Comparison of ENCODE assay signal across 19 cellular contexts in genomic region chr13:94950303-94950702, GRCh38.
DNase-seq lines count a peak whose midpoint lies in the region; ATAC-seq, FAIRE-seq and TF ChIP-seq lines count a peak whose summit lies in the region.
"Had no signal": no experiment of that assay in that cellular context is flagged by ENCODE, and none has a peak within 500 bp of the region (broad histone marks: within the 10 kb centered on the region; RNA-seq: fewer than 3 reads in every experiment).

No MANE protein-coding gene starts in this region.

- intact Hi-C loops in PC-3 (cut with micrococcal nuclease) (loop anchor here (2.0 to 10.0 kb wide), 2 partner anchors 166 to 234 kb away; no protein-coding TSS in a partner anchor), body of pancreas (cut with DNase I) (no loop called here)

- no peak overlapping the region for H3K4me3 Mint-ChIP-seq in endodermal cell
- no peak overlapping the region for H3K4me3 Mint-ChIP-seq in activated CD4-positive, alpha-beta T cell treated with anti-CD3 and anti-CD28 coated beads, Interleukin-2, amount 10 ng/mL, durations not matched to agents 7 days and 5 days
- H3K4me3 Mint-ChIP-seq: activated T-cell treated with anti-CD3 and anti-CD28 coated beads, Interleukin-2, amount 50 U/mL, for 72 hours; CD4-positive, alpha-beta T cell; nephron had no signal

- H3K4me1 Mint-ChIP-seq in endodermal cell: peaks cover 34% of the 10 kb centered on the region
- no peaks in the 10 kb centered on the region for H3K4me1 Mint-ChIP-seq in activated CD4-positive, alpha-beta T cell treated with anti-CD3 and anti-CD28 coated beads, Interleukin-2, amount 10 ng/mL, durations not matched to agents 7 days and 5 days
- H3K4me1 Mint-ChIP-seq: nephron had no signal

- peak; percentile 55; the same call in 1 of the 2 replicates for ATAC-seq in PC-3
- ATAC-seq in body of pancreas: no peak
- no peak for ATAC-seq in HG03432 (IDR thresholded peaks at IDR 0.05; ENCODE audit: unreplicated experiment)
- ATAC-seq: activated T-cell treated with anti-CD3 and anti-CD28 coated beads, Interleukin-2, amount 50 U/mL, for 72 hours; left lobe of liver; sciatic nerve had no signal

- WGBS in endodermal cell (ENCODE audit: insufficient coverage in 1 of 2, insufficient read length in 1 of 2), 2 experiments: 57 to 63% methylated on average over 5 to 8 of the region's 8 CpGs
- WGBS in body of pancreas, 2 donors: 36 to 39% methylated on average over 8 of the region's 8 CpGs

- no peaks in the 10 kb centered on the region for H3K79me2 ChIP-seq in PC-3 (ENCODE audit: low read length)

- H3K9ac ChIP-seq in PC-3 (ENCODE audit: low read length) (no peak overlapping the region), endodermal cell (ENCODE audit: extremely low read depth, low read length, poor library complexity, severe bottlenecking) (no peak overlapping the region)

- no peaks in the 10 kb centered on the region for H3K9me3 Mint-ChIP-seq in endodermal cell
- H3K9me3 Mint-ChIP-seq in activated CD4-positive, alpha-beta T cell treated with anti-CD3 and anti-CD28 coated beads, Interleukin-2, amount 10 ng/mL, durations not matched to agents 7 days and 5 days: no peaks in the 10 kb centered on the region
- H3K9me3 Mint-ChIP-seq: activated T-cell treated with anti-CD3 and anti-CD28 coated beads, Interleukin-2, amount 50 U/mL, for 72 hours; CD4-positive, alpha-beta T cell; nephron had no signal

- H4K20me1 ChIP-seq in PC-3 (ENCODE audit: low read length): no peaks in the 10 kb centered on the region

- DNase-seq in D721Med (ENCODE audit: insufficient read length, low spot score): no peak
- no peak for DNase-seq in PC-3
- DNase-seq in endodermal cell: peak; percentile 72
- peak; percentile 71 for DNase-seq in medulla oblongata (ENCODE audit: extremely low spot score)
- no peak for DNase-seq in body of pancreas
- no peak for DNase-seq in dedifferentiated amniotic fluid mesenchymal stem cell (ENCODE audit: extremely low spot score)
- DNase-seq in activated CD4-positive, alpha-beta T cell treated with anti-CD3 and anti-CD28 coated beads, Interleukin-2, amount 10 ng/mL, durations not matched to agents 7 days and 5 days: no peak
- DNase-seq: activated CD4-positive, alpha-beta T cell treated with anti-CD3 and anti-CD28 coated beads for 4 hours; activated T-cell treated with anti-CD3 and anti-CD28 coated beads, Interleukin-2, amount 50 U/mL, for 72 hours; CD4-positive, alpha-beta T cell; effector CD4-positive, alpha-beta T cell; GDM1; NCI-H2171; stomach; T-helper 1 cell had no signal

- BruUV-seq in PC-3 (replicated peaks; lab: Mats Ljungman, UMichigan): no TSS peak

- H3K9me3 ChIP-seq in PC-3 (ENCODE audit: low read length) (no peaks in the 10 kb centered on the region), endodermal cell (ENCODE audit: control insufficient read depth, low read length) (no peaks in the 10 kb centered on the region), body of pancreas (no peaks in the 10 kb centered on the region)
- H3K9me3 ChIP-seq: stomach had no signal

- H2AFZ ChIP-seq in PC-3 (ENCODE audit: low read length): no peak overlapping the region

- no peaks in the 10 kb centered on the region for H3K36me3 ChIP-seq in PC-3 (ENCODE audit: low read depth, low read length)
- no peaks in the 10 kb centered on the region for H3K36me3 ChIP-seq in endodermal cell (ENCODE audit: control insufficient read depth, insufficient read depth, low read length)
- H3K36me3 ChIP-seq in body of pancreas (replicated peaks in 1 of 2; ENCODE audit: insufficient read depth in 1 of 2, low read depth in 2 of 2): no peaks in the 10 kb centered on the region
- H3K36me3 ChIP-seq: stomach had no signal

- POLR2A ChIA-PET in PC-3 (lab: Charles Lee; ENCODE audit: unreplicated experiment): no interaction called here
- POLR2A ChIA-PET in activated CD4-positive, alpha-beta T cell treated with anti-CD3 and anti-CD28 coated beads, Interleukin-2, amount 10 ng/mL, durations not matched to agents 7 days and 5 days (lab: Charles Lee): no interaction called here

- H3K9me2 ChIP-seq in PC-3 (replicated peaks; ENCODE audit: low read length): no peaks in the 10 kb centered on the region

- no peaks in the 10 kb centered on the region for H3K36me3 Mint-ChIP-seq in endodermal cell (ENCODE audit: low read depth)
- no peaks in the 10 kb centered on the region for H3K36me3 Mint-ChIP-seq in activated CD4-positive, alpha-beta T cell treated with anti-CD3 and anti-CD28 coated beads, Interleukin-2, amount 10 ng/mL, durations not matched to agents 7 days and 5 days (ENCODE audit: low read depth)

- H3K27ac Mint-ChIP-seq in endodermal cell: no peak overlapping the region
- H3K27ac Mint-ChIP-seq in activated CD4-positive, alpha-beta T cell treated with anti-CD3 and anti-CD28 coated beads, Interleukin-2, amount 10 ng/mL, durations not matched to agents 7 days and 5 days: no peak overlapping the region
- H3K27ac Mint-ChIP-seq: activated T-cell treated with anti-CD3 and anti-CD28 coated beads, Interleukin-2, amount 50 U/mL, for 72 hours; CD4-positive, alpha-beta T cell; nephron had no signal

- CTCF ChIA-PET in PC-3 (lab: Charles Lee): interaction anchor here (0.5 kb wide), 1 partner anchor 291 kb away, joined by 5 read pairs; no protein-coding TSS in a partner anchor
- CTCF ChIA-PET in activated CD4-positive, alpha-beta T cell treated with anti-CD3 and anti-CD28 coated beads, Interleukin-2, amount 10 ng/mL, durations not matched to agents 7 days and 5 days (lab: Charles Lee): no interaction called here

- H3K27me3 ChIP-seq in PC-3 (ENCODE audit: low read length): no peaks in the 10 kb centered on the region
- H3K27me3 ChIP-seq in endodermal cell (ENCODE audit: control insufficient read depth, insufficient read depth, low read length, poor library complexity, severe bottlenecking): no peaks in the 10 kb centered on the region
- H3K27me3 ChIP-seq in body of pancreas: no peaks in the 10 kb centered on the region

- H3K4me1 ChIP-seq in PC-3 (ENCODE audit: insufficient read depth, low read length) (no peaks in the 10 kb centered on the region), endodermal cell (ENCODE audit: control insufficient read depth, insufficient read depth, low read length) (peaks cover 9% of the 10 kb centered on the region), body of pancreas (no peaks in the 10 kb centered on the region)
- H3K4me1 ChIP-seq: stomach had no signal

- TF ChIP-seq POLR2A in body of pancreas (IDR thresholded peaks at IDR 0.05): no peak

- H3K27ac ChIP-seq in PC-3 (ENCODE audit: low read length): no peak overlapping the region
- no peak overlapping the region for H3K27ac ChIP-seq in endodermal cell (ENCODE audit: low read depth, low read length)
- H3K27ac ChIP-seq in body of pancreas: no peak overlapping the region
- H3K27ac ChIP-seq: stomach had no signal

- peak; percentile 33 for TF ChIP-seq CTCF in D721Med (IDR thresholded peaks at IDR 0.05; ENCODE audit: insufficient read depth, missing control alignments)
- TF ChIP-seq CTCF in PC-3 (conservative IDR thresholded peaks at IDR 0.05; ENCODE audit: low read depth, low read length): peak; percentile 33; the same call in 1 of the 2 replicates
- peak; percentile 77 for TF ChIP-seq CTCF in endodermal cell (conservative IDR thresholded peaks at IDR 0.05)
- peak in 1 of 7 experiments; percentile 13 for TF ChIP-seq CTCF in body of pancreas (IDR thresholded peaks at IDR 0.05)

- FAIRE-seq in D721Med (lab: Jason Lieb, UNC): peak; percentile 25

- no peak overlapping the region for H3K4me2 ChIP-seq in PC-3 (ENCODE audit: low read length)

- peaks cover 13% of the 10 kb centered on the region for H3K27me3 Mint-ChIP-seq in endodermal cell (ENCODE audit: insufficient read depth)
- H3K27me3 Mint-ChIP-seq in activated CD4-positive, alpha-beta T cell treated with anti-CD3 and anti-CD28 coated beads, Interleukin-2, amount 10 ng/mL, durations not matched to agents 7 days and 5 days: no peaks in the 10 kb centered on the region

- no peak overlapping the region for H3K4me3 ChIP-seq in PC-3 (ENCODE audit: low read length)
- H3K4me3 ChIP-seq in endodermal cell (ENCODE audit: low read length): no peak overlapping the region
- no peak overlapping the region for H3K4me3 ChIP-seq in body of pancreas
- H3K4me3 ChIP-seq: stomach had no signal

- no peaks in the 10 kb centered on the region for H3F3A ChIP-seq in PC-3 (ENCODE audit: low read length, unreplicated experiment)

Comparison
In these comparisons a context has a peak if more than half of its experiments do, and no peak if none do; other contexts are left out.
1. DNase-seq: peak in endodermal cell (single experiment) and medulla oblongata (single experiment); none in D721Med (single experiment), PC-3 (single experiment), body of pancreas (0 of 4), dedifferentiated amniotic fluid mesenchymal stem cell (single experiment) and activated CD4-positive, alpha-beta T cell treated with anti-CD3 and anti-CD28 coated beads, Interleukin-2, amount 10 ng/mL, durations not matched to agents 7 days and 5 days (single experiment).